In the genomic region with DNA sequence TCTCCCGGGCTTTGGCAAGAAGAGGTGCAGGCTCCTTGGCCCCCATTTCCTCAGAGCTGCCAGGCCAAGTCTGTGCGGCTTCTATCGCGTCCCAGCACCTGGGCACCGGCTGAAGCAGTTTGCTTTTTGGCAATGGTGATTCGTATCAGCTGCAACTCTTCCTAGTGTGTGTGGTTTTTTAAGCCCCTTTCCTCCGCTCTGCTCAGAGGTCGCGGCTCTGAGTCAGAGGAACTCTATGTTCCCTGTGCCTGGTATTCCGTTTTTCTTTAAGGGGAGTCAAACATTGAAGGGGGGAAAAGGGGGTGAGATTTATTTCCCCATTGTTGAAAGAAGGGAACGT, we compare ENCODE assay signal across 8 cellular contexts. TPM values are rescaled to one million over a fixed set of nuclear protein-coding genes. Genes with fewer than 3 reads are reported as not detected.
DNase-seq lines count a peak whose midpoint lies in the region; ATAC-seq and TF ChIP-seq lines count a peak whose summit lies in the region.

No MANE protein-coding gene starts in this region.

- H3K4me1 ChIP-seq in HUES6 (ENCODE audit: control insufficient read depth, insufficient read depth, low read length) (0 out of 2 replicates have a peak, but pooled peaks cover 4% of the 10 kb centered on the region), spleen (peaks cover 20 to 64% (median 49%) of the 10 kb centered on the region in 6 donors)

- H3K4me3 ChIP-seq in HUES6 (ENCODE audit: low read depth, low read length) (peak overlapping the region; percentile 82), spleen (peak overlapping the region; percentile 79 to 96 (median 86))

- H3K27me3 ChIP-seq in HUES6 (ENCODE audit: control insufficient read depth, insufficient read depth, low read length) (peaks cover 10% of the 10 kb centered on the region; the same call in 1 of the 2 replicates), spleen (replicated peaks in 1 of 7) (peaks cover 0 to 24% (median 0%) of the 10 kb centered on the region in 7 donors)

- H3K27ac ChIP-seq in HUES6 (ENCODE audit: low read depth, low read length) (peak overlapping the region; percentile 95; the same call in 1 of the 2 replicates), spleen (peak overlapping the region; percentile 73 to 97 (median 94))

- 0 to 1% (median 0%) methylated on average over 11 of the region's 11 CpGs for WGBS in spleen, 5 donors

- intact Hi-C loops in spleen (cut with DNase I; ENCODE audit: low total_unique reads) = no loop called here

- peaks cover 15% of the 10 kb centered on the region for H3K27me3 Mint-ChIP-seq in activated naive CD8-positive, alpha-beta T cell treated with anti-CD3 and anti-CD28 coated beads, Interleukin-2, amount 10 ng/mL, durations not matched to agents 7 days and 5 days

- H3K36me3 Mint-ChIP-seq in activated naive CD8-positive, alpha-beta T cell treated with anti-CD3 and anti-CD28 coated beads, Interleukin-2, amount 10 ng/mL, durations not matched to agents 7 days and 5 days = peaks cover 9% of the 10 kb centered on the region

- peak overlapping the region; percentile 99 for H3K9ac ChIP-seq in HUES6 (ENCODE audit: low read length)

- TF ChIP-seq CTCF in spleen (IDR thresholded peaks at IDR 0.05 in 8 of 11, conservative IDR thresholded peaks at IDR 0.05 in 3 of 11) = no peak

- POLR2A ChIA-PET in activated naive CD8-positive, alpha-beta T cell treated with anti-CD3 and anti-CD28 coated beads, Interleukin-2, amount 10 ng/mL, durations not matched to agents 7 days and 5 days (lab: Charles Lee) = interaction anchor here (0.7 to 2.2 kb wide), 4 partner anchors 13 to 1280 kb away, joined by 4 to 24 read pairs (median 10); a partner anchor contains a TSS

- no peak for TF ChIP-seq POLR2A in spleen (IDR thresholded peaks at IDR 0.05)

- peak overlapping the region; percentile 98 for H3K27ac Mint-ChIP-seq in activated naive CD8-positive, alpha-beta T cell treated with anti-CD3 and anti-CD28 coated beads, Interleukin-2, amount 10 ng/mL, durations not matched to agents 7 days and 5 days

- H3K9me3 ChIP-seq in HUES6 (ENCODE audit: control insufficient read depth, insufficient read depth, low read depth, low read length) = no peaks in the 10 kb centered on the region
- no peaks in the 10 kb centered on the region for H3K9me3 ChIP-seq in spleen

- H3K4me3 Mint-ChIP-seq in activated naive CD8-positive, alpha-beta T cell treated with anti-CD3 and anti-CD28 coated beads, Interleukin-2, amount 10 ng/mL, durations not matched to agents 7 days and 5 days = peak overlapping the region; percentile 96

- DNase-seq in GF-D8 (lab: John Stamatoyannopoulos, UW) (peak; percentile 12), hepatic stellate cell (ENCODE audit: low spot score) (peak; percentile 70), spleen (no peak), NCI-H1092 (lab: John Stamatoyannopoulos, UW) (no peak), cortex of kidney (lab: John Stamatoyannopoulos, UW) (no peak)
- no peak for DNase-seq in activated naive CD8-positive, alpha-beta T cell treated with anti-CD3 and anti-CD28 coated beads, Interleukin-2, amount 10 ng/mL, durations not matched to agents 7 days and 5 days

- H3K9me3 Mint-ChIP-seq in activated naive CD8-positive, alpha-beta T cell treated with anti-CD3 and anti-CD28 coated beads, Interleukin-2, amount 10 ng/mL, durations not matched to agents 7 days and 5 days = no peaks in the 10 kb centered on the region

- peaks cover 25% of the 10 kb centered on the region for H3K36me3 ChIP-seq in HUES6 (ENCODE audit: control insufficient read depth, insufficient read depth, low read length)
- peaks cover 0 to 29% (median 0%) of the 10 kb centered on the region in 6 donors for H3K36me3 ChIP-seq in spleen

- H3K4me1 Mint-ChIP-seq in activated naive CD8-positive, alpha-beta T cell treated with anti-CD3 and anti-CD28 coated beads, Interleukin-2, amount 10 ng/mL, durations not matched to agents 7 days and 5 days = peaks cover 33% of the 10 kb centered on the region

- ATAC-seq in activated naive CD8-positive, alpha-beta T cell treated with anti-CD3 and anti-CD28 coated beads, Interleukin-2, amount 10 ng/mL, durations not matched to agents 7 days and 5 days (ENCODE audit: low read depth) = peak; percentile 17
- no peak for ATAC-seq in HG03039 (IDR thresholded peaks at IDR 0.05; ENCODE audit: unreplicated experiment)

RNA-seq across cellular contexts. Expression of a gene that starts 0.9 kb away (rescaled TPM):
- total RNA-seq in activated naive CD8-positive, alpha-beta T cell treated with anti-CD3 and anti-CD28 coated beads, Interleukin-2, amount 10 ng/mL, durations not matched to agents 7 days and 5 days = 10 to 100 TPM; 53.1 to 60.9 TPM
- 10 to 100 TPM; 56.7 to 95.0 (median 73.0) TPM for total RNA-seq in spleen
- 10 to 100 TPM; 13.7 to 21.0 (median 17.4) TPM for polyA plus RNA-seq in spleen

RNA-seq across cellular contexts. Expression of a gene that starts 13.3 kb away (rescaled TPM):
- 10 to 100 TPM; 22.6 to 25.7 TPM for total RNA-seq in activated naive CD8-positive, alpha-beta T cell treated with anti-CD3 and anti-CD28 coated beads, Interleukin-2, amount 10 ng/mL, durations not matched to agents 7 days and 5 days
- total RNA-seq in spleen = 10 to 100 TPM; 16.8 to 19.2 (median 17.4) TPM
- polyA plus RNA-seq in spleen = 10 to 100 TPM in 1 of 3 donors, 1 to 10 TPM in 2; 8.1 to 10.2 (median 8.3) TPM

RNA-seq across cellular contexts. Expression of a gene that starts 55.8 kb away (rescaled TPM):
- total RNA-seq in activated naive CD8-positive, alpha-beta T cell treated with anti-CD3 and anti-CD28 coated beads, Interleukin-2, amount 10 ng/mL, durations not matched to agents 7 days and 5 days = not detected
- not detected for total RNA-seq in spleen
- not detected for polyA plus RNA-seq in spleen

Comparison
In these comparisons a context has a peak if more than half of its experiments do, and no peak if none do; other contexts are left out.
1. DNase-seq: peak in GF-D8 (single experiment) and hepatic stellate cell (single experiment); none in activated naive CD8-positive, alpha-beta T cell treated with anti-CD3 and anti-CD28 coated beads, Interleukin-2, amount 10 ng/mL, durations not matched to agents 7 days and 5 days (single experiment), spleen (single experiment), NCI-H1092 (single experiment) and cortex of kidney (single experiment).